In the genomic region with DNA sequence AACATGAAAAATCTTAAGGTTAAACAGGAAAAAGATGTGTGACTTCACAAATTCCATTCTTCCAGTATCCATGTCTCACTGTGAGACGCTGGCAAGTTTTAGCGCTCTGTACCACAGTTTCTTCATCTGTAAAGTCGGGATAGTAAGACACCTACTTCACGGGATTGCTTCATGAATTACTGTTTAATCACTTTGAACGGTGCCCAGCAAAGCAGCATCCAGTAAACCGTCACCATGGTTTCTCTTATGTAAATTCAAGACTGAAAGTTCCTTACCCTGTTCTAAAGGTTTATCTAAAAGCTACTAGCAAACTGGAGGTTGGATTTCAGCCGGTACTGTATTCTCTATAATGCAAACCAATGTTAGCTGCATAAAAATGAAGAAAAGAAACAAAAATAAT, we compare ENCODE assay signal across 17 cellular contexts. TPM values are rescaled to one million over a fixed set of nuclear protein-coding genes. Genes with fewer than 3 reads are reported as not detected.
DNase-seq lines count a peak whose midpoint lies in the region; ATAC-seq, FAIRE-seq and TF ChIP-seq lines count a peak whose summit lies in the region.
"Had no signal": no experiment of that assay in that cellular context is flagged by ENCODE, and none has a peak within 500 bp of the region (broad histone marks: within the 10 kb centered on the region; RNA-seq: fewer than 3 reads in every experiment).

No MANE protein-coding gene starts in this region.

- H3K27me3 Mint-ChIP-seq in activated naive CD8-positive, alpha-beta T cell treated with anti-CD3 and anti-CD28 coated beads, Interleukin-2, amount 50 U/mL, for 24 hours: no peaks in the 10 kb centered on the region
- no peaks in the 10 kb centered on the region for H3K27me3 Mint-ChIP-seq in activated naive CD8-positive, alpha-beta T cell treated with anti-CD3 and anti-CD28 coated beads for 36 hours
- no peaks in the 10 kb centered on the region for H3K27me3 Mint-ChIP-seq in activated B cell treated with CpG ODN at 0.5 μM for 24 hours
- no peaks in the 10 kb centered on the region for H3K27me3 Mint-ChIP-seq in stimulated activated memory B cell treated with anti-CD40 and anti-IgM and Interleukin-4, amounts not matched to agents 10 μg/mL and 1 μg/mL and 100 μg/mL, for 72 hours

- DNase-seq in activated naive CD8-positive, alpha-beta T cell treated with anti-CD3 and anti-CD28 coated beads, Interleukin-2, amount 50 U/mL, for 24 hours: no peak
- no peak for DNase-seq in activated naive CD8-positive, alpha-beta T cell treated with anti-CD3 and anti-CD28 coated beads for 36 hours
- DNase-seq in GM12891 (ENCODE audit: insufficient read length, low spot score): no peak
- DNase-seq in activated B cell treated with CpG ODN at 0.5 μM for 24 hours: no peak
- no peak for DNase-seq in GOT3 (lab: John Stamatoyannopoulos, UW)
- no peak for DNase-seq in OCI-M2 (lab: John Stamatoyannopoulos, UW; ENCODE audit: unreplicated experiment)
- DNase-seq: EL, GM23248, KBM-7, NCI-H1092 treated with DMSO at 0.1 percent for 48 hours, NCI-H1694, NCI-H2107, NCI-H345, PC-9, SK-N-SH had no signal

- H3K4me3 Mint-ChIP-seq in activated naive CD8-positive, alpha-beta T cell treated with anti-CD3 and anti-CD28 coated beads, Interleukin-2, amount 50 U/mL, for 24 hours: peak overlapping the region; percentile 36
- no peak overlapping the region for H3K4me3 Mint-ChIP-seq in activated naive CD8-positive, alpha-beta T cell treated with anti-CD3 and anti-CD28 coated beads for 36 hours
- H3K4me3 Mint-ChIP-seq in activated B cell treated with CpG ODN at 0.5 μM for 24 hours: peak overlapping the region; percentile 24
- peak overlapping the region; percentile 39 for H3K4me3 Mint-ChIP-seq in stimulated activated memory B cell treated with anti-CD40 and anti-IgM and Interleukin-4, amounts not matched to agents 10 μg/mL and 1 μg/mL and 100 μg/mL, for 72 hours

- H3K27ac Mint-ChIP-seq in activated naive CD8-positive, alpha-beta T cell treated with anti-CD3 and anti-CD28 coated beads, Interleukin-2, amount 50 U/mL, for 24 hours: no peak overlapping the region
- H3K27ac Mint-ChIP-seq in activated naive CD8-positive, alpha-beta T cell treated with anti-CD3 and anti-CD28 coated beads for 36 hours: no peak overlapping the region
- H3K27ac Mint-ChIP-seq in activated B cell treated with CpG ODN at 0.5 μM for 24 hours: peak overlapping the region; percentile 11
- H3K27ac Mint-ChIP-seq in stimulated activated memory B cell treated with anti-CD40 and anti-IgM and Interleukin-4, amounts not matched to agents 10 μg/mL and 1 μg/mL and 100 μg/mL, for 72 hours: no peak overlapping the region

- peaks cover 6% of the 10 kb centered on the region for H3K9me3 Mint-ChIP-seq in activated naive CD8-positive, alpha-beta T cell treated with anti-CD3 and anti-CD28 coated beads, Interleukin-2, amount 50 U/mL, for 24 hours
- H3K9me3 Mint-ChIP-seq in activated naive CD8-positive, alpha-beta T cell treated with anti-CD3 and anti-CD28 coated beads for 36 hours: peaks cover 3% of the 10 kb centered on the region
- H3K9me3 Mint-ChIP-seq in activated B cell treated with CpG ODN at 0.5 μM for 24 hours: no peaks in the 10 kb centered on the region
- no peaks in the 10 kb centered on the region for H3K9me3 Mint-ChIP-seq in stimulated activated memory B cell treated with anti-CD40 and anti-IgM and Interleukin-4, amounts not matched to agents 10 μg/mL and 1 μg/mL and 100 μg/mL, for 72 hours

- peaks cover 11% of the 10 kb centered on the region for H3K4me1 Mint-ChIP-seq in activated naive CD8-positive, alpha-beta T cell treated with anti-CD3 and anti-CD28 coated beads, Interleukin-2, amount 50 U/mL, for 24 hours
- H3K4me1 Mint-ChIP-seq in activated naive CD8-positive, alpha-beta T cell treated with anti-CD3 and anti-CD28 coated beads for 36 hours: peaks cover 11% of the 10 kb centered on the region
- H3K4me1 Mint-ChIP-seq in activated B cell treated with CpG ODN at 0.5 μM for 24 hours: peaks cover 12% of the 10 kb centered on the region
- peaks cover 8% of the 10 kb centered on the region for H3K4me1 Mint-ChIP-seq in stimulated activated memory B cell treated with anti-CD40 and anti-IgM and Interleukin-4, amounts not matched to agents 10 μg/mL and 1 μg/mL and 100 μg/mL, for 72 hours

- FAIRE-seq in GM12891 (lab: Jason Lieb, UNC): peak; percentile 48

- CTCF ChIA-PET in activated B cell treated with CpG ODN at 0.5 μM for 24 hours (lab: Charles Lee): interaction anchor here (0.7 to 1.6 kb wide), 2 partner anchors 121 to 139 kb away, joined by 3 to 4 read pairs; no protein-coding TSS in a partner anchor

- intact Hi-C loops in activated B cell treated with CpG ODN at 0.5 μM for 24 hours (cut with micrococcal nuclease): no loop called here

- no peak for TF ChIP-seq CTCF in activated B cell treated with CpG ODN at 0.5 μM for 24 hours (IDR thresholded peaks at IDR 0.05)

- ATAC-seq in activated naive CD8-positive, alpha-beta T cell treated with anti-CD3 and anti-CD28 coated beads, Interleukin-2, amount 50 U/mL, for 24 hours: no peak
- ATAC-seq in activated B cell treated with CpG ODN at 0.5 μM for 24 hours (ENCODE audit: low read depth): no peak
- no peak for ATAC-seq in stimulated activated memory B cell treated with anti-CD40 and anti-IgM and Interleukin-4, amounts not matched to agents 10 μg/mL and 1 μg/mL and 100 μg/mL, for 72 hours
- ATAC-seq: Right ventricle myocardium inferior had no signal

- no peak for TF ChIP-seq POLR2A in GM12891 (IDR thresholded peaks at IDR 0.05; ENCODE audit: low read depth, low read length)

- POLR2A ChIA-PET in activated B cell treated with CpG ODN at 0.5 μM for 24 hours (lab: Charles Lee): no interaction called here

- H3K36me3 Mint-ChIP-seq in activated naive CD8-positive, alpha-beta T cell treated with anti-CD3 and anti-CD28 coated beads, Interleukin-2, amount 50 U/mL, for 24 hours (ENCODE audit: low read depth): peaks cover 2% of the 10 kb centered on the region
- no peaks in the 10 kb centered on the region for H3K36me3 Mint-ChIP-seq in activated naive CD8-positive, alpha-beta T cell treated with anti-CD3 and anti-CD28 coated beads for 36 hours
- peaks cover 24% of the 10 kb centered on the region for H3K36me3 Mint-ChIP-seq in activated B cell treated with CpG ODN at 0.5 μM for 24 hours (ENCODE audit: low read depth)
- H3K36me3 Mint-ChIP-seq in stimulated activated memory B cell treated with anti-CD40 and anti-IgM and Interleukin-4, amounts not matched to agents 10 μg/mL and 1 μg/mL and 100 μg/mL, for 72 hours: peaks cover 11% of the 10 kb centered on the region

TF ChIP-seq in GM12891, 5 proteins besides CTCF, POLR2A, EP300 and RAD21:
- TF ChIP-seq SPI1 (IDR thresholded peaks at IDR 0.05; ENCODE audit: low read depth, low read length): no peak

RNA-seq across cellular contexts. Expression of a gene that starts 53.5 kb away (rescaled TPM):
- total RNA-seq in activated naive CD8-positive, alpha-beta T cell treated with anti-CD3 and anti-CD28 coated beads for 36 hours: 1 to 10 TPM; 6.7 to 6.9 TPM
- polyA plus RNA-seq in GM12891 (2012; ENCODE audit: low read depth, missing spikeins): 7.5 TPM
- total RNA-seq in activated B cell treated with CpG ODN at 0.5 μM for 24 hours: 11.6 and 13.4 TPM in 2 replicates
